In the genomic region with DNA sequence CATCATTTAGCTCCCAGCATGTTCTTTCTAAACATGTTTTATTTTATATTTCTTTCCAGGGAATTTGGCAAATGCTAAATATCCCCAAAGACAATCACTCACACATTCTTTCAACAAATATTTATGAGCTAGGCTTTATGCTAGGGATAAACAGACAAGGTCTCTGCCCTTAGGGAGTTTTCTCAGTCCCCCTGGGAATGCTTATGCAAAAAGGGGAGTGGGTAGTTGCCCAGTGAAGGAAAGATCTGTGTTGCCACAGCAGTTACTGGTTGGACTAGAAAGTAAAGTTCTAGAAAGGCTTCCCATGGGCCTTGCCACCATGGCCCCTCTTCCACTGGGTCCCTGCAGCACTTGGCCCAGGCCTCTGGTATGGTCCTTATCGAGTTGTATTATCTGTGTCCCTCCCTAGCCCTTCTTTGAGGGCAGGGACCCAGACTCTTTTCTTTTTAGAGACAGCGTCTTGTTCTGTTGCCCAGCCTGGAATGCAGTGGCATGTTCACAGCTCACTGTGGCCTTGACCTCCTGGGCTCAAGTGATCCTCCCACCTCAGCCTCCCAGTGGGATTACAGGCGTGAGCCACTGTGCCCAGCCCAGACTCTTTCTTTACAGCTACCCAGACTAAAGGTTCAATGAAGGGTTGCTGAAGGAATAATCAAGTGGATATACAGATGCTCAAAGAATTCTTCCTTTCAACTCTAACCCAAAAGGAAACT, we compare ENCODE assay signal across 22 cellular contexts.
"Had no signal": no experiment of that assay in that cellular context is flagged by ENCODE, and none has a peak within 500 bp of the region (broad histone marks: within the 10 kb centered on the region; RNA-seq: fewer than 3 reads in every experiment).

No MANE protein-coding gene starts in this region.

- H3K4me1 Mint-ChIP-seq: activated CD4-positive, alpha-beta T cell treated with anti-CD3 and anti-CD28 coated beads for 36 hours had no signal

- FAIRE-seq: bronchial epithelial cell had no signal

- H3K27me3 Mint-ChIP-seq: activated CD4-positive, alpha-beta memory T cell treated with anti-CD3 and anti-CD28 coated beads for 36 hours; activated CD4-positive, alpha-beta T cell treated with anti-CD3 and anti-CD28 coated beads for 36 hours; activated naive CD8-positive, alpha-beta T cell treated with anti-CD3 and anti-CD28 coated beads for 36 hours had no signal

- H3K9ac ChIP-seq: neural progenitor cell had no signal

- H3K9me3 ChIP-seq: thyroid gland had no signal

- H3K4me3 Mint-ChIP-seq: activated CD4-positive, alpha-beta memory T cell treated with anti-CD3 and anti-CD28 coated beads for 36 hours; activated CD4-positive, alpha-beta T cell treated with anti-CD3 and anti-CD28 coated beads for 36 hours; activated naive CD8-positive, alpha-beta T cell treated with anti-CD3 and anti-CD28 coated beads for 36 hours; endodermal cell; neural progenitor cell; T-helper 1 cell treated with Interleukin-12 subunit alpha and Interleukin-12 subunit beta and Interleukin-4 antibody, amounts not matched to agents 30 μg/mL and 1 μg/mL, for 36 hours; WTC11 had no signal

- H3K27me3 ChIP-seq: esophagus squamous epithelium, gastroesophageal sphincter, neural progenitor cell, spleen, thyroid gland had no signal

- H3K27ac Mint-ChIP-seq: activated CD4-positive, alpha-beta memory T cell treated with anti-CD3 and anti-CD28 coated beads for 36 hours; activated CD4-positive, alpha-beta T cell treated with anti-CD3 and anti-CD28 coated beads for 36 hours; activated naive CD8-positive, alpha-beta T cell treated with anti-CD3 and anti-CD28 coated beads for 36 hours; endodermal cell; neural progenitor cell; T-helper 1 cell treated with Interleukin-12 subunit alpha and Interleukin-12 subunit beta and Interleukin-4 antibody, amounts not matched to agents 30 μg/mL and 1 μg/mL, for 36 hours; WTC11 had no signal

- H3K4me3 ChIP-seq: coronary artery, esophagus squamous epithelium, gastroesophageal sphincter, mucosa of descending colon, neural progenitor cell, spleen, thyroid gland had no signal

- H2AFZ ChIP-seq: neural progenitor cell had no signal

- H3K36me3 Mint-ChIP-seq: activated naive CD8-positive, alpha-beta T cell treated with anti-CD3 and anti-CD28 coated beads for 36 hours; neural progenitor cell; WTC11 had no signal

- ATAC-seq: activated CD4-positive, alpha-beta T cell treated with anti-CD3 and anti-CD28 coated beads for 36 hours; gastroesophageal sphincter; mucosa of descending colon; WTC11 had no signal

- H3K27ac ChIP-seq: coronary artery, esophagus squamous epithelium, gastroesophageal sphincter, neural progenitor cell, spleen, thyroid gland had no signal

- H3K4me2 ChIP-seq: neural progenitor cell had no signal

- DNase-seq: activated CD4-positive, alpha-beta memory T cell treated with anti-CD3 and anti-CD28 coated beads for 36 hours; activated CD4-positive, alpha-beta T cell treated with anti-CD3 and anti-CD28 coated beads for 36 hours; activated naive CD4-positive, alpha-beta T cell treated with Interleukin-2 at 50 U/mL for 16 hours; activated naive CD8-positive, alpha-beta T cell treated with anti-CD3 and anti-CD28 coated beads for 36 hours; activated T-cell treated with anti-CD3 and anti-CD28 coated beads, Interleukin-2, amount 50 U/mL, for 48 hours; amygdala; endodermal cell; esophagus squamous epithelium; head of caudate nucleus; hypothalamus; mucosa of descending colon; spleen; stimulated activated CD4-positive, alpha-beta T cell treated with anti-CD3 and anti-CD28 coated beads, Interleukin-4, amount 100 ng/mL, for 1 hour; stimulated activated naive CD4-positive, alpha-beta T cell treated with Interleukin-2 at 50 U/mL for 16 hours; T1000; thyroid gland had no signal

- H3K36me3 ChIP-seq: neural progenitor cell, thyroid gland had no signal
